ENCODE assay signal across 14 cellular contexts in genomic region chr1:61839702-61840101, GRCh38.
DNase-seq lines count a peak whose midpoint lies in the region; ATAC-seq and TF ChIP-seq lines count a peak whose summit lies in the region.
"Had no signal": no experiment of that assay in that cellular context is flagged by ENCODE, and none has a peak within 500 bp of the region (broad histone marks: within the 10 kb centered on the region; RNA-seq: fewer than 3 reads in every experiment).

No MANE protein-coding gene starts in this region.

- no peak overlapping the region for H3K4me3 Mint-ChIP-seq in activated naive CD4-positive, alpha-beta T cell treated with anti-CD3 and anti-CD28 coated beads, Interleukin-2, amount 50 U/mL, for 24 hours
- no peak overlapping the region for H3K4me3 Mint-ChIP-seq in type B pancreatic cell
- H3K4me3 Mint-ChIP-seq: activated CD4-positive, alpha-beta memory T cell treated with anti-CD3 and anti-CD28 coated beads for 36 hours had no signal

- H3K36me3 Mint-ChIP-seq in activated naive CD4-positive, alpha-beta T cell treated with anti-CD3 and anti-CD28 coated beads, Interleukin-2, amount 50 U/mL, for 24 hours, result peaks cover 11% of the 10 kb centered on the region
- peaks cover 10% of the 10 kb centered on the region for H3K36me3 Mint-ChIP-seq in type B pancreatic cell
- H3K36me3 Mint-ChIP-seq: activated CD4-positive, alpha-beta memory T cell treated with anti-CD3 and anti-CD28 coated beads for 36 hours had no signal

- peak overlapping the region; percentile 51 for H3K27ac Mint-ChIP-seq in activated naive CD4-positive, alpha-beta T cell treated with anti-CD3 and anti-CD28 coated beads, Interleukin-2, amount 50 U/mL, for 24 hours
- H3K27ac Mint-ChIP-seq in type B pancreatic cell, result peak overlapping the region; percentile 7
- H3K27ac Mint-ChIP-seq: activated CD4-positive, alpha-beta memory T cell treated with anti-CD3 and anti-CD28 coated beads for 36 hours had no signal

- DNase-seq in activated naive CD4-positive, alpha-beta T cell treated with Interleukin-2 at 50 U/mL for 16 hours, result no peak
- DNase-seq in astrocyte of the hippocampus (ENCODE audit: low read depth, low spot score) (peak; percentile 44), glomerular visceral epithelial cell (ENCODE audit: extremely low spot score) (peak; percentile 5), type B pancreatic cell (ENCODE audit: extremely low spot score, unreplicated experiment) (no peak), NOMO-1 (lab: John Stamatoyannopoulos, UW; ENCODE audit: unreplicated experiment in 2 of 2) (no peak)
- DNase-seq: activated CD4-positive, alpha-beta memory T cell treated with anti-CD3 and anti-CD28 coated beads for 36 hours; activated naive CD4-positive, alpha-beta T cell; mucosa of descending colon; NCI-H2171 treated with DMSO at 0.1 percent for 48 hours; right lobe of liver had no signal

- ATAC-seq in GM21515 (IDR thresholded peaks at IDR 0.05; ENCODE audit: unreplicated experiment), result no peak
- no peak for ATAC-seq in GM21619 (IDR thresholded peaks at IDR 0.05; ENCODE audit: unreplicated experiment)
- ATAC-seq: mucosa of descending colon, Panc1, right lobe of liver had no signal

- peaks cover 7% of the 10 kb centered on the region for H3K4me1 Mint-ChIP-seq in activated naive CD4-positive, alpha-beta T cell treated with anti-CD3 and anti-CD28 coated beads, Interleukin-2, amount 50 U/mL, for 24 hours
- H3K4me1 Mint-ChIP-seq in type B pancreatic cell (ENCODE audit: unreplicated experiment), result peaks cover 19% of the 10 kb centered on the region

- H3K27me3 Mint-ChIP-seq in activated naive CD4-positive, alpha-beta T cell treated with anti-CD3 and anti-CD28 coated beads, Interleukin-2, amount 50 U/mL, for 24 hours, result no peaks in the 10 kb centered on the region
- no peaks in the 10 kb centered on the region for H3K27me3 Mint-ChIP-seq in type B pancreatic cell
- H3K27me3 Mint-ChIP-seq: activated CD4-positive, alpha-beta memory T cell treated with anti-CD3 and anti-CD28 coated beads for 36 hours had no signal

- TF ChIP-seq CTCF in type B pancreatic cell (conservative IDR thresholded peaks at IDR 0.05), result no peak

- H3K9me3 Mint-ChIP-seq in activated naive CD4-positive, alpha-beta T cell treated with anti-CD3 and anti-CD28 coated beads, Interleukin-2, amount 50 U/mL, for 24 hours, result no peaks in the 10 kb centered on the region
- H3K9me3 Mint-ChIP-seq in type B pancreatic cell, result no peaks in the 10 kb centered on the region
- H3K9me3 Mint-ChIP-seq: activated CD4-positive, alpha-beta memory T cell treated with anti-CD3 and anti-CD28 coated beads for 36 hours had no signal

Comparison
In these comparisons a context has a peak if more than half of its experiments do, and no peak if none do; other contexts are left out.
1. DNase-seq: peak in astrocyte of the hippocampus (single experiment) and glomerular visceral epithelial cell (single experiment); none in activated naive CD4-positive, alpha-beta T cell treated with Interleukin-2 at 50 U/mL for 16 hours (single experiment), type B pancreatic cell (single experiment) and NOMO-1 (0 of 2).